In genomic region chr17:82218349-82219075, GRCh38 we compare ENCODE assay signal across 1 cellular context.
TF ChIP-seq lines count a peak whose summit lies in the region.

No MANE protein-coding gene starts in this region.

TF ChIP-seq in HEK293T, 16 proteins besides CTCF, POLR2A, EP300 and RAD21 (continued from another document):
- no peak for TF ChIP-seq LEF1 (IDR thresholded peaks at IDR 0.05; ENCODE audit: borderline replicate concordance)
- no peak for TF ChIP-seq CTBP1 (IDR thresholded peaks at IDR 0.05; ENCODE audit: borderline replicate concordance)
- no peak for TF ChIP-seq HDGF (IDR thresholded peaks at IDR 0.05; ENCODE audit: borderline replicate concordance)
- no peak for TF ChIP-seq FOXM1 (IDR thresholded peaks at IDR 0.05; ENCODE audit: borderline replicate concordance)
- TF ChIP-seq FOXK2 (IDR thresholded peaks at IDR 0.05) = no peak
- TF ChIP-seq ELF4 (IDR thresholded peaks at IDR 0.05) = no peak
- no peak for TF ChIP-seq ZNF384 (IDR thresholded peaks at IDR 0.05)
- TF ChIP-seq SUZ12 (IDR thresholded peaks at IDR 0.05) = no peak
- TF ChIP-seq ARNT (IDR thresholded peaks at IDR 0.05) = no peak
- no peak for TF ChIP-seq SP1 (IDR thresholded peaks at IDR 0.05)
- no peak for TF ChIP-seq BHLHE40 (IDR thresholded peaks at IDR 0.05; ENCODE audit: borderline replicate concordance)
- TF ChIP-seq PKNOX1 (IDR thresholded peaks at IDR 0.05) = no peak
TF ChIP-seq in HEK293T: peak in this region for 0.
